In the genomic region with DNA sequence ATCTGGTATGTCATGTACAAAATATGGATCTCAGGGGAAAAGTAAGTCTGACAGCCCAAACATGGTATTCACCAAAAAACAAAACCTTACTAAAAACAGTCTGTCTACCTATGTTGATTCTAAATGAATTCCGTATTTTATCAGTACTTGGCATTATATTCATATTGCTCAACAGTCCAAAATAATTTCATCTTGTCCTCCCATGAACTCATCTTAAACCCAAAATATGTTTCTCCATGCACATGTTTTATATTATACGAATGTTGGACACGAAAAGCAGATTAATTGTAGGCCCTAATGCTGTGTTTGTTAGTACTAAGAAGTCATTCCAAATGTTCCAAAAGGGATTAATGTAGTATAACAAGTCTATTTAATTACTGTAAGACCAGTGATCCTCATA, we compare ENCODE assay signal across 21 cellular contexts. TPM values are rescaled to one million over a fixed set of nuclear protein-coding genes. Genes with fewer than 3 reads are reported as not detected.
DNase-seq lines count a peak whose midpoint lies in the region; ATAC-seq and TF ChIP-seq lines count a peak whose summit lies in the region.
"Had no signal": no experiment of that assay in that cellular context is flagged by ENCODE, and none has a peak within 500 bp of the region (broad histone marks: within the 10 kb centered on the region; RNA-seq: fewer than 3 reads in every experiment).

No MANE protein-coding gene starts in this region.

- no peak overlapping the region for H3K4me3 ChIP-seq in SK-N-SH (ENCODE audit: low read depth in 2 of 2, low read length in 1 of 2)
- no peak overlapping the region for H3K4me3 ChIP-seq in muscle layer of duodenum (ENCODE audit: low read depth in 1 of 2, low read length in 2 of 2)
- no peak overlapping the region for H3K4me3 ChIP-seq in subcutaneous abdominal adipose tissue (ENCODE audit: low read depth in 1 of 5, low read length in 5 of 5)
- H3K4me3 ChIP-seq: MG63 had no signal

- peaks cover 54% of the 10 kb centered on the region for H3K36me3 Mint-ChIP-seq in brain
- H3K36me3 Mint-ChIP-seq: CD14-positive monocyte, IgD-negative memory B cell had no signal

- H3K4me1 ChIP-seq in SK-N-SH (ENCODE audit: control insufficient read depth in 1 of 2, insufficient read depth in 2 of 2, low read depth in 1 of 2, low read length in 1 of 2): peaks cover 0 to 5% of the 10 kb centered on the region in 2 experiments; a peak in 2 of 4 replicates
- peaks cover 0 to 16% of the 10 kb centered on the region in 2 donors for H3K4me1 ChIP-seq in muscle layer of duodenum (ENCODE audit: control insufficient read depth in 1 of 2, insufficient read depth in 2 of 2, low read length in 2 of 2)
- H3K4me1 ChIP-seq in subcutaneous abdominal adipose tissue (ENCODE audit: control insufficient read depth in 5 of 5, insufficient read depth in 5 of 5, low read length in 5 of 5): peaks cover 0 to 54% (median 27%) of the 10 kb centered on the region in 5 donors

- peaks cover 5% of the 10 kb centered on the region for H3K27me3 Mint-ChIP-seq in brain

- H3K27me3 ChIP-seq in SK-N-SH (ENCODE audit: insufficient read depth) (no peaks in the 10 kb centered on the region), muscle layer of duodenum (ENCODE audit: low read depth, low read length) (no peaks in the 10 kb centered on the region), subcutaneous abdominal adipose tissue (ENCODE audit: control insufficient read depth in 5 of 5, insufficient read depth in 4 of 5, low read length in 5 of 5) (no peaks in the 10 kb centered on the region)
- H3K27me3 ChIP-seq: MG63 had no signal

- H2AFZ ChIP-seq in SK-N-SH (ENCODE audit: low read depth): no peak overlapping the region

- H3K4me2 ChIP-seq in SK-N-SH: no peak overlapping the region

- TF ChIP-seq CTCF in SK-N-SH (IDR thresholded peaks at IDR 0.05) (no peak), brain (conservative IDR thresholded peaks at IDR 0.05) (no peak)

- CTCF ChIA-PET in SK-N-SH (lab: Yijun Ruan, JAX): interaction anchor here (0.9 to 1.2 kb wide), 4 partner anchors 8 to 867 kb away, joined by 3 to 4 read pairs (median 3); no protein-coding TSS in a partner anchor

- peaks cover 82% of the 10 kb centered on the region for H3K4me1 Mint-ChIP-seq in brain
- H3K4me1 Mint-ChIP-seq: CD14-positive monocyte, IgD-negative memory B cell had no signal

- DNase-seq in SK-N-SH (no peak), D341Med (ENCODE audit: low spot score) (no peak), hippocampal formation (lab: John Stamatoyannopoulos, UW) (no peak)
- DNase-seq: GDM1; HFFc6; Kasumi-1; MG63; NCI-H1092 treated with DMSO at 0.1 percent for 48 hours; NCI-H2081 treated with DMSO at 0.1 percent for 48 hours; NCI-H446 treated with DMSO at 0.1 percent for 48 hours; NCI-H69; NK-92 treated with Interleukin-12 subunit alpha and Interleukin-12 subunit beta, amount 100 ng/mL, for 24 hours had no signal

- H3K36me3 ChIP-seq in SK-N-SH (replicated peaks in 1 of 2; ENCODE audit: control insufficient read depth in 1 of 2, insufficient read depth in 2 of 2, low read length in 1 of 2) (peaks cover 10 to 11% of the 10 kb centered on the region in 2 experiments), muscle layer of duodenum (ENCODE audit: control insufficient read depth in 1 of 2, insufficient read depth in 2 of 2, low read length in 2 of 2) (no peaks in the 10 kb centered on the region), subcutaneous abdominal adipose tissue (ENCODE audit: control insufficient read depth in 5 of 5, insufficient read depth in 5 of 5, low read length in 5 of 5) (no peaks in the 10 kb centered on the region)

- no peaks in the 10 kb centered on the region for H3F3A ChIP-seq in SK-N-SH (replicated peaks; ENCODE audit: insufficient read depth)

- WGBS in SK-N-SH (ENCODE audit: low lambda C conversion rate): 70% methylated on average over 3 of the region's 3 CpGs

- H3K9me2 ChIP-seq in SK-N-SH: no peaks in the 10 kb centered on the region

- TF ChIP-seq EP300 in SK-N-SH (IDR thresholded peaks at IDR 0.05; ENCODE audit: borderline replicate concordance in 1 of 2, low read depth in 1 of 2, low read length in 1 of 2): 0 out of 4 replicates have a peak, but pooled peaks of 1 of the 2 experiments have one; percentile 14

- H3K27ac ChIP-seq in SK-N-SH (ENCODE audit: low read depth in 2 of 2, low read length in 1 of 2) (peak overlapping the region in 1 of 2 experiments; percentile 60; a peak in 2 of 4 replicates), muscle layer of duodenum (ENCODE audit: low read length) (peak overlapping the region; percentile 3), subcutaneous abdominal adipose tissue (ENCODE audit: low read depth, low read length) (peak overlapping the region; percentile 83)
- H3K27ac ChIP-seq: 22Rv1 had no signal

- H3K27ac Mint-ChIP-seq in brain: peak overlapping the region in 3 of 5 experiments; percentile 11 to 52 (median 31)
- H3K27ac Mint-ChIP-seq: CD14-positive monocyte, HFFc6, IgD-negative memory B cell had no signal

- no peak for TF ChIP-seq RAD21 in SK-N-SH (IDR thresholded peaks at IDR 0.05; ENCODE audit: low read length)

- peaks cover 11% of the 10 kb centered on the region; the same call in 1 of the 2 replicates for H4K20me1 ChIP-seq in SK-N-SH (ENCODE audit: insufficient read depth)

- POLR2A ChIA-PET in SK-N-SH (lab: Yijun Ruan, JAX): no interaction called here

- H3K9me3 ChIP-seq in SK-N-SH (no peaks in the 10 kb centered on the region), muscle layer of duodenum (ENCODE audit: control insufficient read depth in 1 of 2, low read length in 2 of 2) (no peaks in the 10 kb centered on the region), subcutaneous abdominal adipose tissue (ENCODE audit: control insufficient read depth in 5 of 5, low read length in 5 of 5) (no peaks in the 10 kb centered on the region)
- H3K9me3 ChIP-seq: MG63 had no signal

- peaks cover 97% of the 10 kb centered on the region for H3K79me2 ChIP-seq in SK-N-SH (ENCODE audit: insufficient read depth)

- H3K9ac ChIP-seq in SK-N-SH (no peak overlapping the region), subcutaneous abdominal adipose tissue (ENCODE audit: low read length in 5 of 5) (peak overlapping the region in 1 of 5 donors; percentile 32)

- peaks cover 0 to 8% (median 2%) of the 10 kb centered on the region in 5 experiments for H3K9me3 Mint-ChIP-seq in brain
- H3K9me3 Mint-ChIP-seq: HFFc6, IgD-negative memory B cell had no signal

- no peak for ATAC-seq in SK-N-SH treated with all-trans-retinoic acid at 6 μM for 48 hours
- ATAC-seq in HG03432 (IDR thresholded peaks at IDR 0.05; ENCODE audit: unreplicated experiment): no peak
- ATAC-seq: Right ventricle myocardium inferior had no signal

- peak overlapping the region in 2 of 5 experiments; percentile 20 to 90 for H3K4me3 Mint-ChIP-seq in brain
- H3K4me3 Mint-ChIP-seq: CD14-positive monocyte, HFFc6, IgD-negative memory B cell had no signal

TF ChIP-seq in SK-N-SH treated with all-trans-retinoic acid at 6 μM for 48 hours, 23 proteins besides CTCF, POLR2A, EP300 and RAD21:
- TF ChIP-seq ZNF70 (CRISPR knock-in tag; IDR thresholded peaks at IDR 0.05): 0 out of 2 replicates have a peak, but pooled peaks have one; percentile 27
- TF ChIP-seq ARNTL (CRISPR knock-in tag; IDR thresholded peaks at IDR 0.05; ENCODE audit: borderline replicate concordance, low read depth): no peak
- TF ChIP-seq ISL1 (CRISPR knock-in tag; IDR thresholded peaks at IDR 0.05): no peak

TF ChIP-seq in SK-N-SH, 30 proteins besides CTCF, POLR2A, EP300 and RAD21 (continues in another document):
- TF ChIP-seq FOXJ3 (CRISPR knock-in tag; IDR thresholded peaks at IDR 0.05) (no peak), TAF1 (IDR thresholded peaks at IDR 0.05; ENCODE audit: borderline replicate concordance, low read depth, low read length) (no peak), IRF3 (IDR thresholded peaks at IDR 0.05; ENCODE audit: low read depth, low read length) (no peak), MXI1 (IDR thresholded peaks at IDR 0.05; ENCODE audit: low read depth, low read length) (no peak), SMC3 (IDR thresholded peaks at IDR 0.05; ENCODE audit: low read depth, low read length) (no peak), FOSL2 (IDR thresholded peaks at IDR 0.05; ENCODE audit: borderline replicate concordance, low read depth) (no peak), EZH2phosphoT487 (IDR thresholded peaks at IDR 0.05; ENCODE audit: borderline replicate concordance, low read depth) (no peak), USF1 (IDR thresholded peaks at IDR 0.05; ENCODE audit: borderline replicate concordance, low read depth) (no peak), CHD2 (IDR thresholded peaks at IDR 0.05; ENCODE audit: low read length, partially characterized antibody) (no peak), FOXM1 (IDR thresholded peaks at IDR 0.05; ENCODE audit: low read depth) (no peak), YY1 (IDR thresholded peaks at IDR 0.05; ENCODE audit: low read depth) (no peak), TCF12 (IDR thresholded peaks at IDR 0.05) (no peak), JUND (IDR thresholded peaks at IDR 0.05) (no peak)
- TF ChIP-seq, protein P1, sequence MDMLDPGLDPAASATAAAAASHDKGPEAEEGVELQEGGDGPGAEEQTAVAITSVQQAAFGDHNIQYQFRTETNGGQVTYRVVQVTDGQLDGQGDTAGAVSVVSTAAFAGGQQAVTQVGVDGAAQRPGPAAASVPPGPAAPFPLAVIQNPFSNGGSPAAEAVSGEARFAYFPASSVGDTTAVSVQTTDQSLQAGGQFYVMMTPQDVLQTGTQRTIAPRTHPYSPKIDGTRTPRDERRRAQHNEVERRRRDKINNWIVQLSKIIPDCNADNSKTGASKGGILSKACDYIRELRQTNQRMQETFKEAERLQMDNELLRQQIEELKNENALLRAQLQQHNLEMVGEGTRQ (IDR thresholded peaks at IDR 0.05; ENCODE audit: borderline replicate concordance, low read depth, low read length): no peak

RNA-seq across cellular contexts. Expression of gene NFIB, which starts 20.1 kb away (rescaled TPM):
- polyA plus RNA-seq in SK-N-SH (2012; rRNA removed): 8.1 and 9.2 TPM in 2 replicates
- polyA plus RNA-seq in SK-N-SH (2012; cell fraction: cytosol; rRNA removed): 9.4 TPM in 2 replicates
- polyA plus RNA-seq in SK-N-SH (2012; cell fraction: nucleus; rRNA removed): 12.0 and 18.7 TPM in 2 replicates
- polyA plus RNA-seq in brain (ENCODE audit: insufficient read depth, low read depth, low replicate concordance): 49.5 TPM
- polyA plus RNA-seq: CD14-positive monocyte, IgD-negative memory B cell had no signal
